Comparison of ENCODE assay signal across 1 cellular context in genomic region chr1:227888404-227889046, GRCh38.
TF ChIP-seq lines count a peak whose summit lies in the region.

No MANE protein-coding gene starts in this region.

TF ChIP-seq in WTC11, 78 proteins besides CTCF, POLR2A, EP300 and RAD21 (continued from another document):
- TF ChIP-seq PRDM15 (CRISPR knock-in tag; IDR thresholded peaks at IDR 0.05) (no peak), SOX15 (CRISPR knock-in tag; IDR thresholded peaks at IDR 0.05) (no peak), ZNF317 (CRISPR knock-in tag; IDR thresholded peaks at IDR 0.05; ENCODE audit: borderline replicate concordance, low read depth) (no peak), HMGXB4 (CRISPR knock-in tag; IDR thresholded peaks at IDR 0.05) (no peak), STAT6 (CRISPR knock-in tag; conservative IDR thresholded peaks at IDR 0.05; ENCODE audit: low read depth) (no peak), JUN (CRISPR knock-in tag; IDR thresholded peaks at IDR 0.05) (no peak), ZNF425 (CRISPR knock-in tag; conservative IDR thresholded peaks at IDR 0.05) (no peak), OVOL2 (CRISPR knock-in tag; IDR thresholded peaks at IDR 0.05; ENCODE audit: borderline replicate concordance) (no peak), MAX (CRISPR knock-in tag; IDR thresholded peaks at IDR 0.05) (no peak), CDX4 (CRISPR knock-in tag; IDR thresholded peaks at IDR 0.05; ENCODE audit: borderline replicate concordance) (no peak), ATF3 (CRISPR knock-in tag; conservative IDR thresholded peaks at IDR 0.05) (no peak), CREM (CRISPR knock-in tag; IDR thresholded peaks at IDR 0.05) (no peak), ZNF281 (CRISPR knock-in tag; IDR thresholded peaks at IDR 0.05) (no peak), NR3C1 (CRISPR knock-in tag; conservative IDR thresholded peaks at IDR 0.05; ENCODE audit: low read depth) (no peak)
